Comparison of ENCODE assay signal across 28 cellular contexts in the genomic region with DNA sequence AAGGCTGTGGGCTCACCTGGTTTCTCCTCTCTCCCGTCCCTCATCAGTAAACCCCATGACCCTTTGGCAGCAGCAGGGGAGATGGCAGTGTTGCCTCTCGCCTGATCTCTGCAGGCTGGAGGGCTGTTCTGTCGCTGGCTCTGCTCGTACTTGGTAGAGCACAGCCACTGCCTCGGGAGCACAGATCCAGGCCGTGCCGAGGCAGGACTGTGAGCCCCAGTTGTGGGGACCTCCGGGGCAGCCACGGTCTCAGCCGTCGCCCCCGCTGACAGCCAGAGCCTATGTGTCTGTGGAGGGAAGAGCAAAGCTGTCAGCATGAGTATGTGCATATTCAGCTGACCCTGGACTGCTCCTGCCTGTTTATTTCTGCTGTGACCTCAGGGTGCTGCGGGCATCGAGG.
DNase-seq lines count a peak whose midpoint lies in the region; ATAC-seq, FAIRE-seq and TF ChIP-seq lines count a peak whose summit lies in the region.
"Had no signal": no experiment of that assay in that cellular context is flagged by ENCODE, and none has a peak within 500 bp of the region (broad histone marks: within the 10 kb centered on the region; RNA-seq: fewer than 3 reads in every experiment).

No MANE protein-coding gene starts in this region.

- no peak overlapping the region for H2BK12ac ChIP-seq in neuronal stem cell (ENCODE audit: low read length)

- DNase-seq in astrocyte (ENCODE audit: low read depth) = no peak
- DNase-seq in heart right ventricle = no peak
- no peak for DNase-seq in neuronal stem cell (ENCODE audit: low spot score)
- DNase-seq in GM03348 (ENCODE audit: low spot score) = no peak
- no peak for DNase-seq in stimulated activated naive CD4-positive, alpha-beta T cell treated with Interleukin-2 at 50 U/mL for 16 hours (lab: John Stamatoyannopoulos, UW)
- no peak for DNase-seq in kidney
- no peak for DNase-seq in immature natural killer cell
- DNase-seq: activated CD4-positive, alpha-beta T cell treated with anti-CD3 and anti-CD28 coated beads, Interleukin-2, amount 50 U/mL, for 48 hours; activated naive CD4-positive, alpha-beta T cell treated with Interleukin-2 at 50 U/mL for 16 hours; CD4-positive, alpha-beta T cell; mesendoderm; NCI-H1105 treated with DMSO at 0.1 percent for 48 hours; NCI-H187 treated with DMSO at 0.1 percent for 48 hours; NCI-H526 treated with DMSO at 0.1 percent for 48 hours; PC-9; stimulated activated CD4-positive, alpha-beta T cell treated with anti-CD3 and anti-CD28 coated beads, Interleukin-15, amount 100 ng/mL, for 24 hours; stimulated activated CD4-positive, alpha-beta T cell treated with anti-CD3 and anti-CD28 coated beads, Interleukin-4, amount 100 ng/mL, for 4 hours; T-helper 17 cell had no signal

- WGBS in heart right ventricle, 2 donors = 59 to 66% methylated on average over 14 of the region's 14 CpGs
- no CpG with 5 or more reads among the region's 14 CpGs for WGBS in neuronal stem cell (ENCODE audit: extremely low coverage in 2 of 2, insufficient read length in 2 of 2, insufficient replicate concordance in 1 of 2), 2 donors

- H3K18ac ChIP-seq in neuronal stem cell (ENCODE audit: low read length) = peak overlapping the region; percentile 52

- H3K14ac ChIP-seq in neuronal stem cell (ENCODE audit: low read length) = peak overlapping the region; percentile 92

- H3K36me3 Mint-ChIP-seq in astrocyte (ENCODE audit: low read depth, unreplicated experiment) (peaks cover 6% of the 10 kb centered on the region), immature natural killer cell (no peaks in the 10 kb centered on the region)

- H3K9me3 Mint-ChIP-seq in astrocyte (ENCODE audit: unreplicated experiment) (peaks cover 2% of the 10 kb centered on the region), immature natural killer cell (no peaks in the 10 kb centered on the region)
- H3K9me3 Mint-ChIP-seq: CD4-positive, alpha-beta T cell had no signal

- H3K27ac Mint-ChIP-seq in astrocyte (ENCODE audit: unreplicated experiment) (peak overlapping the region; percentile 6), immature natural killer cell (no peak overlapping the region)
- H3K27ac Mint-ChIP-seq: CD4-positive, alpha-beta T cell; progenitor cell of endocrine pancreas; T-helper 17 cell had no signal

- no peaks in the 10 kb centered on the region for H3K36me3 ChIP-seq in BLaER1
- no peaks in the 10 kb centered on the region for H3K36me3 ChIP-seq in astrocyte (ENCODE audit: insufficient read depth, low read length)
- H3K36me3 ChIP-seq in heart right ventricle = no peaks in the 10 kb centered on the region
- H3K36me3 ChIP-seq in neuronal stem cell (replicated peaks in 1 of 2; ENCODE audit: control insufficient read depth in 2 of 2, insufficient read depth in 2 of 2, low read length in 2 of 2) = no peaks in the 10 kb centered on the region
- no peaks in the 10 kb centered on the region for H3K36me3 ChIP-seq in kidney (ENCODE audit: control insufficient read depth in 1 of 2, insufficient read depth in 2 of 2, low read length in 2 of 2)
- H3K36me3 ChIP-seq: gastroesophageal sphincter, neutrophil, suprapubic skin had no signal

- H3K9ac ChIP-seq in BLaER1 = no peak overlapping the region
- no peak overlapping the region for H3K9ac ChIP-seq in astrocyte (ENCODE audit: low read length)
- no peak overlapping the region for H3K9ac ChIP-seq in neuronal stem cell (ENCODE audit: low read depth, low read length, poor library complexity)
- no peak overlapping the region for H3K9ac ChIP-seq in kidney (ENCODE audit: low read length in 2 of 2)

- H3K79me1 ChIP-seq in neuronal stem cell (ENCODE audit: low read depth, low read length) = no peaks in the 10 kb centered on the region

- H3K9me3 ChIP-seq in BLaER1 (no peaks in the 10 kb centered on the region), astrocyte (ENCODE audit: insufficient read depth, low read depth, low read length) (no peaks in the 10 kb centered on the region), heart right ventricle (no peaks in the 10 kb centered on the region), neuronal stem cell (replicated peaks in 1 of 2; ENCODE audit: control insufficient read depth in 2 of 2, insufficient read depth in 1 of 2, low read depth in 1 of 2, low read length in 2 of 2) (no peaks in the 10 kb centered on the region), kidney (ENCODE audit: control insufficient read depth in 1 of 2, low read length in 2 of 2) (no peaks in the 10 kb centered on the region)
- H3K9me3 ChIP-seq: A549, gastroesophageal sphincter, neutrophil, suprapubic skin had no signal

- no peak for FAIRE-seq in astrocyte (lab: Jason Lieb, UNC)
- no peak for FAIRE-seq in kidney (lab: Jason Lieb, UNC)
- FAIRE-seq: A549, D721Med, endothelial cell of umbilical vein, TTC549, urothelium cell line had no signal

- peak overlapping the region; percentile 26 for H3K4ac ChIP-seq in neuronal stem cell (ENCODE audit: low read length)

- no peak overlapping the region for H2BK5ac ChIP-seq in neuronal stem cell (ENCODE audit: low read length)

- no peak overlapping the region for H4K91ac ChIP-seq in neuronal stem cell (ENCODE audit: low read depth, low read length, poor library complexity)

- ATAC-seq in heart right ventricle = peak; percentile 33 to 81 (median 70)
- ATAC-seq: A549, gastroesophageal sphincter, T-helper 17 cell had no signal

- intact Hi-C loops in heart right ventricle (cut with DNase I) (loop anchor here in 1 of 10 donors (10.0 kb wide), 1 partner anchor 287 kb away; no protein-coding TSS in a partner anchor), kidney (cut with DNase I) (no loop called here)

- peak overlapping the region; percentile 22 for H3K23ac ChIP-seq in neuronal stem cell (ENCODE audit: low read depth, low read length, poor library complexity)

- TF ChIP-seq CTCF in astrocyte (IDR thresholded peaks at IDR 0.05; ENCODE audit: insufficient read depth, low read depth, low read length) (no peak), heart right ventricle (IDR thresholded peaks at IDR 0.05) (no peak), kidney (IDR thresholded peaks at IDR 0.05; ENCODE audit: borderline replicate concordance, extremely low read depth, insufficient read depth) (no peak)

- peaks cover 13% of the 10 kb centered on the region for H3K4me1 Mint-ChIP-seq in astrocyte (ENCODE audit: low read depth, unreplicated experiment)
- H3K4me1 Mint-ChIP-seq in immature natural killer cell = no peaks in the 10 kb centered on the region
- H3K4me1 Mint-ChIP-seq: T-helper 17 cell had no signal

- H3K4me3 Mint-ChIP-seq in astrocyte (ENCODE audit: unreplicated experiment) (no peak overlapping the region), immature natural killer cell (no peak overlapping the region)
- H3K4me3 Mint-ChIP-seq: CD4-positive, alpha-beta T cell; T-helper 17 cell had no signal

- no peak overlapping the region for H4K8ac ChIP-seq in neuronal stem cell (ENCODE audit: low read depth, low read length)

- no peak overlapping the region for H2AK5ac ChIP-seq in neuronal stem cell (ENCODE audit: low read depth, low read length)

- H2BK15ac ChIP-seq in neuronal stem cell (ENCODE audit: low read length) = no peak overlapping the region

- H4K20me1 ChIP-seq in BLaER1 (no peaks in the 10 kb centered on the region), astrocyte (ENCODE audit: insufficient read depth, low read length) (no peaks in the 10 kb centered on the region)

- H2AFZ ChIP-seq in astrocyte (ENCODE audit: low read depth, low read length) (no peak overlapping the region), neuronal stem cell (ENCODE audit: low read length) (no peak overlapping the region)
- H2AFZ ChIP-seq: PC-9 had no signal

- H3K79me2 ChIP-seq in astrocyte (ENCODE audit: insufficient read depth, low read length) = peaks cover 7% of the 10 kb centered on the region

- H3K4me3 ChIP-seq in BLaER1 = no peak overlapping the region
- no peak overlapping the region for H3K4me3 ChIP-seq in astrocyte (ENCODE audit: insufficient read depth, low read depth, low read length)
- no peak overlapping the region for H3K4me3 ChIP-seq in heart right ventricle
- no peak overlapping the region for H3K4me3 ChIP-seq in neuronal stem cell (ENCODE audit: low read length in 2 of 2)
- no peak overlapping the region for H3K4me3 ChIP-seq in kidney (ENCODE audit: low read length in 2 of 2)
- H3K4me3 ChIP-seq: A549, gastroesophageal sphincter, PC-9, suprapubic skin had no signal

- no peaks in the 10 kb centered on the region for H3K27me3 ChIP-seq in BLaER1
- H3K27me3 ChIP-seq in astrocyte (ENCODE audit: insufficient read depth, low read length) = no peaks in the 10 kb centered on the region
- no peaks in the 10 kb centered on the region for H3K27me3 ChIP-seq in heart right ventricle
- H3K27me3 ChIP-seq in neuronal stem cell (ENCODE audit: control insufficient read depth in 3 of 3, insufficient read depth in 3 of 3, low read depth in 1 of 3, low read length in 3 of 3) = peaks cover 0 to 16% (median 0%) of the 10 kb centered on the region in 3 experiments
- H3K27me3 ChIP-seq: neutrophil, suprapubic skin had no signal

- H3K4me1 ChIP-seq in BLaER1 = peaks cover 41% of the 10 kb centered on the region
- peaks cover 9% of the 10 kb centered on the region for H3K4me1 ChIP-seq in astrocyte (ENCODE audit: insufficient read depth, low read length)
- H3K4me1 ChIP-seq in heart right ventricle = peaks cover 11 to 66% (median 51%) of the 10 kb centered on the region in 9 donors
- H3K4me1 ChIP-seq in neuronal stem cell (ENCODE audit: control insufficient read depth in 2 of 2, insufficient read depth in 1 of 2, low read depth in 1 of 2, low read length in 2 of 2) = peaks cover 6 to 12% of the 10 kb centered on the region in 2 donors
- H3K4me1 ChIP-seq in kidney (ENCODE audit: control insufficient read depth in 1 of 2, insufficient read depth in 1 of 2, low read depth in 1 of 2, low read length in 2 of 2) = no peaks in the 10 kb centered on the region
- H3K4me1 ChIP-seq: A549 had no signal

- H3K27ac ChIP-seq in BLaER1 = no peak overlapping the region
- no peak overlapping the region for H3K27ac ChIP-seq in astrocyte (ENCODE audit: low read depth, low read length)
- peak overlapping the region in 9 of 10 donors; percentile 20 to 85 (median 62) for H3K27ac ChIP-seq in heart right ventricle
- no peak overlapping the region for H3K27ac ChIP-seq in neuronal stem cell (replicated peaks; ENCODE audit: low read length)
- no peak overlapping the region for H3K27ac ChIP-seq in kidney (ENCODE audit: low read depth in 2 of 2, low read length in 2 of 2)
- H3K27ac ChIP-seq: A549, gastroesophageal sphincter, neutrophil, PC-9, suprapubic skin had no signal

- H3K4me2 ChIP-seq in BLaER1 = peak overlapping the region; percentile 36; the same call in 1 of the 2 replicates
- H3K4me2 ChIP-seq in astrocyte (ENCODE audit: low read length) = no peak overlapping the region
- no peak overlapping the region for H3K4me2 ChIP-seq in neuronal stem cell (ENCODE audit: insufficient read depth, low read length, poor library complexity, severe bottlenecking)
- H3K4me2 ChIP-seq: A549, PC-9 had no signal

- no peaks in the 10 kb centered on the region for H3K27me3 Mint-ChIP-seq in astrocyte (ENCODE audit: low read depth, unreplicated experiment)
- peaks cover 2 to 4% (median 3%) of the 10 kb centered on the region in 3 donors for H3K27me3 Mint-ChIP-seq in immature natural killer cell (ENCODE audit: low read depth in 3 of 3)

- H2BK120ac ChIP-seq in neuronal stem cell (ENCODE audit: low read depth, low read length) = peak overlapping the region; percentile 74

Comparison
In these comparisons a context has a peak if more than half of its experiments do, and no peak if none do; other contexts are left out.
1. H3K27ac ChIP-seq: peak in heart right ventricle (9 of 10); none in BLaER1 (single experiment), astrocyte (single experiment), neuronal stem cell (single experiment) and kidney (0 of 2).